ENCODE assay signal across 19 cellular contexts in genomic region chr2:29749843-29750242, GRCh38.
A peak's percentile ranks its signal among the peaks of the same experiment; 100 is the strongest.
DNase-seq lines count a peak whose midpoint lies in the region; ATAC-seq and FAIRE-seq lines count a peak whose summit lies in the region.
"Had no signal": no experiment of that assay in that cellular context is flagged by ENCODE, and none has a peak within 500 bp of the region (broad histone marks: within the 10 kb centered on the region; RNA-seq: fewer than 3 reads in every experiment).

No MANE protein-coding gene starts in this region.

- FAIRE-seq in islet of Langerhans (lab: Jason Lieb, UNC), result peak; percentile 13

- peak; percentile 88 for DNase-seq in DMS 273 (lab: John Stamatoyannopoulos, UW; ENCODE audit: unreplicated experiment)
- DNase-seq in NCI-H1105 (lab: John Stamatoyannopoulos, UW), result peak; percentile 77
- DNase-seq in NCI-H524 (lab: John Stamatoyannopoulos, UW), result peak; percentile 98
- DNase-seq in NCI-H2196 (lab: John Stamatoyannopoulos, UW; ENCODE audit: unreplicated experiment), result no peak
- no peak for DNase-seq in SKM-1 (lab: John Stamatoyannopoulos, UW; ENCODE audit: unreplicated experiment)
- DNase-seq: cerebellar nuclear complex; GF-D8; IMR-90; mucosa of descending colon; MV-4-11; NCI-H526 treated with DMSO at 0.1 percent for 48 hours; occipital lobe; right lobe of liver; stimulated activated CD4-positive, alpha-beta T cell treated with anti-CD3 and anti-CD28 coated beads, Interleukin-2, amount 100 ng/mL, for 24 hours; T-helper 17 cell had no signal

- ATAC-seq in HG02884 (IDR thresholded peaks at IDR 0.05; ENCODE audit: unreplicated experiment) (no peak), HG03521 (IDR thresholded peaks at IDR 0.05; ENCODE audit: unreplicated experiment) (no peak)
- ATAC-seq: activated CD4-positive, CD25-positive, alpha-beta regulatory T cell treated with anti-CD3 and anti-CD28 coated beads, Interleukin-2, amount 50 U/mL, for 24 hours; mucosa of descending colon; right lobe of liver; T-helper 17 cell had no signal

Comparison
In these comparisons a context has a peak if more than half of its experiments do, and no peak if none do; other contexts are left out.
1. DNase-seq: peak in DMS 273 (single experiment), NCI-H1105 (single experiment) and NCI-H524 (2 of 2); none in NCI-H2196 (single experiment) and SKM-1 (single experiment).